1 cellular context compared by ENCODE assay signal in genomic region chr12:130764073-130764472, GRCh38.
TF ChIP-seq lines count a peak whose summit lies in the region.

No MANE protein-coding gene starts in this region.

TF ChIP-seq in K562, 482 proteins besides CTCF, POLR2A, EP300 and RAD21 (continues in another document):
- no peak for TF ChIP-seq SIN3B (IDR thresholded peaks at IDR 0.05; ENCODE audit: low read depth)
- TF ChIP-seq, protein P1, sequence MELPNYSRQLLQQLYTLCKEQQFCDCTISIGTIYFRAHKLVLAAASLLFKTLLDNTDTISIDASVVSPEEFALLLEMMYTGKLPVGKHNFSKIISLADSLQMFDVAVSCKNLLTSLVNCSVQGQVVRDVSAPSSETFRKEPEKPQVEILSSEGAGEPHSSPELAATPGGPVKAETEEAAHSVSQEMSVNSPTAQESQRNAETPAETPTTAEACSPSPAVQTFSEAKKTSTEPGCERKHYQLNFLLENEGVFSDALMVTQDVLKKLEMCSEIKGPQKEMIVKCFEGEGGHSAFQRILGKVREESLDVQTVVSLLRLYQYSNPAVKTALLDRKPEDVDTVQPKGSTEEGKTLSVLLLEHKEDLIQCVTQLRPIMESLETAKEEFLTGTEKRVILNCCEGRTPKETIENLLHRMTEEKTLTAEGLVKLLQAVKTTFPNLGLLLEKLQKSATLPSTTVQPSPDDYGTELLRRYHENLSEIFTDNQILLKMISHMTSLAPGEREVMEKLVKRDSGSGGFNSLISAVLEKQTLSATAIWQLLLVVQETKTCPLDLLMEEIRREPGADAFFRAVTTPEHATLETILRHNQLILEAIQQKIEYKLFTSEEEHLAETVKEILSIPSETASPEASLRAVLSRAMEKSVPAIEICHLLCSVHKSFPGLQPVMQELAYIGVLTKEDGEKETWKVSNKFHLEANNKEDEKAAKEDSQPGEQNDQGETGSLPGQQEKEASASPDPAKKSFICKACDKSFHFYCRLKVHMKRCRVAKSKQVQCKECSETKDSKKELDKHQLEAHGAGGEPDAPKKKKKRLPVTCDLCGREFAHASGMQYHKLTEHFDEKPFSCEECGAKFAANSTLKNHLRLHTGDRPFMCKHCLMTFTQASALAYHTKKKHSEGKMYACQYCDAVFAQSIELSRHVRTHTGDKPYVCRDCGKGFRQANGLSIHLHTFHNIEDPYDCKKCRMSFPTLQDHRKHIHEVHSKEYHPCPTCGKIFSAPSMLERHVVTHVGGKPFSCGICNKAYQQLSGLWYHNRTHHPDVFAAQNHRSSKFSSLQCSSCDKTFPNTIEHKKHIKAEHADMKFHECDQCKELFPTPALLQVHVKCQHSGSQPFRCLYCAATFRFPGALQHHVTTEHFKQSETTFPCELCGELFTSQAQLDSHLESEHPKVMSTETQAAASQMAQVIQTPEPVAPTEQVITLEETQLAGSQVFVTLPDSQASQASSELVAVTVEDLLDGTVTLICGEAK (IDR thresholded peaks at IDR 0.05): no peak
- TF ChIP-seq, protein P1 (CRISPR knock-in tag; IDR thresholded peaks at IDR 0.05): peak; percentile 58; the same call in 1 of the 2 replicates
- no peak for TF ChIP-seq ZNF212 (CRISPR knock-in tag; IDR thresholded peaks at IDR 0.05)
- TF ChIP-seq TEAD1 (CRISPR knock-in tag; IDR thresholded peaks at IDR 0.05): no peak
- TF ChIP-seq, protein P2, sequence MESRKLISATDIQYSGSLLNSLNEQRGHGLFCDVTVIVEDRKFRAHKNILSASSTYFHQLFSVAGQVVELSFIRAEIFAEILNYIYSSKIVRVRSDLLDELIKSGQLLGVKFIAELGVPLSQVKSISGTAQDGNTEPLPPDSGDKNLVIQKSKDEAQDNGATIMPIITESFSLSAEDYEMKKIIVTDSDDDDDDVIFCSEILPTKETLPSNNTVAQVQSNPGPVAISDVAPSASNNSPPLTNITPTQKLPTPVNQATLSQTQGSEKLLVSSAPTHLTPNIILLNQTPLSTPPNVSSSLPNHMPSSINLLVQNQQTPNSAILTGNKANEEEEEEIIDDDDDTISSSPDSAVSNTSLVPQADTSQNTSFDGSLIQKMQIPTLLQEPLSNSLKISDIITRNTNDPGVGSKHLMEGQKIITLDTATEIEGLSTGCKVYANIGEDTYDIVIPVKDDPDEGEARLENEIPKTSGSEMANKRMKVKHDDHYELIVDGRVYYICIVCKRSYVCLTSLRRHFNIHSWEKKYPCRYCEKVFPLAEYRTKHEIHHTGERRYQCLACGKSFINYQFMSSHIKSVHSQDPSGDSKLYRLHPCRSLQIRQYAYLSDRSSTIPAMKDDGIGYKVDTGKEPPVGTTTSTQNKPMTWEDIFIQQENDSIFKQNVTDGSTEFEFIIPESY (CRISPR knock-in tag; IDR thresholded peaks at IDR 0.05): peak; percentile 19; the same call in 1 of the 2 replicates
- TF ChIP-seq ETV6 (IDR thresholded peaks at IDR 0.05; ENCODE audit: borderline replicate concordance in 1 of 2, low read depth in 2 of 2, low read length in 1 of 2): no peak
- 0 out of 2 replicates have a peak, but pooled peaks have one; percentile 19 for TF ChIP-seq ETV6 (CRISPR knock-in tag; IDR thresholded peaks at IDR 0.05; ENCODE audit: borderline replicate concordance)
- TF ChIP-seq, protein P3, sequence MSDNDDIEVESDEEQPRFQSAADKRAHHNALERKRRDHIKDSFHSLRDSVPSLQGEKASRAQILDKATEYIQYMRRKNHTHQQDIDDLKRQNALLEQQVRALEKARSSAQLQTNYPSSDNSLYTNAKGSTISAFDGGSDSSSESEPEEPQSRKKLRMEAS (CRISPR knock-in tag; IDR thresholded peaks at IDR 0.05): no peak
- TF ChIP-seq, protein P4, sequence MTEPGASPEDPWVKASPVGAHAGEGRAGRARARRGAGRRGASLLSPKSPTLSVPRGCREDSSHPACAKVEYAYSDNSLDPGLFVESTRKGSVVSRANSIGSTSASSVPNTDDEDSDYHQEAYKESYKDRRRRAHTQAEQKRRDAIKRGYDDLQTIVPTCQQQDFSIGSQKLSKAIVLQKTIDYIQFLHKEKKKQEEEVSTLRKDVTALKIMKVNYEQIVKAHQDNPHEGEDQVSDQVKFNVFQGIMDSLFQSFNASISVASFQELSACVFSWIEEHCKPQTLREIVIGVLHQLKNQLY (CRISPR knock-in tag; conservative IDR thresholded peaks at IDR 0.05): 0 out of 4 replicates have a peak, but pooled peaks of 1 of the 2 experiments have one; percentile 48
- no peak for TF ChIP-seq RHOXF2B (CRISPR knock-in tag; conservative IDR thresholded peaks at IDR 0.05)
- no peak for TF ChIP-seq ARID1B (IDR thresholded peaks at IDR 0.05)
- 0 out of 2 replicates have a peak, but pooled peaks have one; percentile 6 for TF ChIP-seq ZNF143 (CRISPR knock-in tag; IDR thresholded peaks at IDR 0.05)
- no peak for TF ChIP-seq ZNF512 (tag; IDR thresholded peaks at IDR 0.05)
- no peak for TF ChIP-seq ETS2 (tag; IDR thresholded peaks at IDR 0.05; ENCODE audit: borderline replicate concordance, poor library complexity, severe bottlenecking)
- no peak for TF ChIP-seq YY1 (IDR thresholded peaks at IDR 0.05; ENCODE audit: borderline replicate concordance in 1 of 3, control insufficient read depth in 1 of 3, extremely low read depth in 1 of 3, insufficient read depth in 3 of 3, insufficient read length in 1 of 3, insufficient replicate concordance in 2 of 3, low read depth in 1 of 3, low read length in 2 of 3)
- peak; percentile 95 for TF ChIP-seq NCOA1 (IDR thresholded peaks at IDR 0.05; ENCODE audit: low read depth)
- TF ChIP-seq, protein P5, sequence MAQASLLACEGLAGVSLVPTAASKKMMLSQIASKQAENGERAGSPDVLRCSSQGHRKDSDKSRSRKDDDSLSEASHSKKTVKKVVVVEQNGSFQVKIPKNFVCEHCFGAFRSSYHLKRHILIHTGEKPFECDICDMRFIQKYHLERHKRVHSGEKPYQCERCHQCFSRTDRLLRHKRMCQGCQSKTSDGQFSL (CRISPR knock-in tag; IDR thresholded peaks at IDR 0.05): no peak
- TF ChIP-seq, protein P5 (tag; IDR thresholded peaks at IDR 0.05): no peak
- TF ChIP-seq, protein P6, sequence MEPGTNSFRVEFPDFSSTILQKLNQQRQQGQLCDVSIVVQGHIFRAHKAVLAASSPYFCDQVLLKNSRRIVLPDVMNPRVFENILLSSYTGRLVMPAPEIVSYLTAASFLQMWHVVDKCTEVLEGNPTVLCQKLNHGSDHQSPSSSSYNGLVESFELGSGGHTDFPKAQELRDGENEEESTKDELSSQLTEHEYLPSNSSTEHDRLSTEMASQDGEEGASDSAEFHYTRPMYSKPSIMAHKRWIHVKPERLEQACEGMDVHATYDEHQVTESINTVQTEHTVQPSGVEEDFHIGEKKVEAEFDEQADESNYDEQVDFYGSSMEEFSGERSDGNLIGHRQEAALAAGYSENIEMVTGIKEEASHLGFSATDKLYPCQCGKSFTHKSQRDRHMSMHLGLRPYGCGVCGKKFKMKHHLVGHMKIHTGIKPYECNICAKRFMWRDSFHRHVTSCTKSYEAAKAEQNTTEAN (CRISPR knock-in tag; IDR thresholded peaks at IDR 0.05): peak; percentile 51; the same call in 1 of the 2 replicates
- TF ChIP-seq KHSRP (IDR thresholded peaks at IDR 0.05): peak; percentile 69
- TF ChIP-seq E2F1 (CRISPR knock-in tag; IDR thresholded peaks at IDR 0.05): no peak
- TF ChIP-seq MED1 (CRISPR knock-in tag; IDR thresholded peaks at IDR 0.05; ENCODE audit: borderline replicate concordance): no peak
- TF ChIP-seq CREM (IDR thresholded peaks at IDR 0.05; ENCODE audit: low read depth): peak; percentile 85
- peak; percentile 52 for TF ChIP-seq ZBTB12 (CRISPR knock-in tag; IDR thresholded peaks at IDR 0.05)
- TF ChIP-seq TSC22D4 (tag; IDR thresholded peaks at IDR 0.05): peak; percentile 90
